In the genomic region with DNA sequence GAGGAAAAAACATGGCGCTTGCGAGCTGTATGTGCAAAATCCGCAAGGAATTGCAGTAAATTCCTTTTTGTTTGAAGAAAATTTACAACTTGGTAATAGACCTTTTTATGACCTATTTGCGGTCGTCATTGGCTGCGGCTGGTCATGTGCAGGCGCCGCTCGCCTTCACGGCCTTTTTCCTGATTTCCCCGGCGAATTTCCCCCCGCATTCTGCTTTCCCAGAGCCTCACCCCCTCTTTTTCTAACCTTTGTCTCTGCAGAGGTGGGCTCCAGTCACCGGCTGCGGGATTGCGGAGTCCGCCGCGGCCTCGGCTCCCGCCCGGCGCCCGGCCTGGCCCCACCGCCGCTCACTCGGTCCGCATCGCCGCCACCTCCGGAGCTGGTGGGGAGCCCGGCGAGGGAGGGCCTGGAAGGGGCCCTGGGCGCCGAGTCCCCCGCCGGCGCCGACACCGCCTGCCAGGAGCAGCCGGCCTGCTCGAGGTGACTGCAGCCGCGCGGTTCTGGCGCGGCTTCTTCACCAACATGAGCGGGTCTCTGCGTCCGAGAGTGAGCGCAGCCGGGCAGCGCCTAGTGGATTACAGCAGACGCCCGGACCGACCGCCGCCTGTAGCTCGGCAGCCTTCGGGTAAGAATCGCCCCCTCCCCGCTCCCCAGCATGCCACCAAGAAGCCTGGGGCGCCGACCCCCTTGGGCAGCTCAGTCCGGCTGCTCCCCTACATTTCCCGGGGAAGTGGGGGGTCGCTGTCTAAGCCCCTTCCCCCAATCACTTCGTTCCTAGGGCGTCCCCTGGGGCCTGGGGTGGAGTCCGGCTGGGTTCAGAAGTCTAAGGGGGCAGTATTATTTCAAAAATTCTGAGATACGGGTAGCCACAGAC, we compare ENCODE assay signal across 5 cellular contexts. TPM values are rescaled to one million over a fixed set of nuclear protein-coding genes. Genes with fewer than 3 reads are reported as not detected.
DNase-seq lines count a peak whose midpoint lies in the region; ATAC-seq and TF ChIP-seq lines count a peak whose summit lies in the region.

No MANE protein-coding gene starts in this region.

- H3K9me3 Mint-ChIP-seq in endothelial cell (ENCODE audit: unreplicated experiment) = no peaks in the 10 kb centered on the region
- no peaks in the 10 kb centered on the region for H3K9me3 Mint-ChIP-seq in activated T-helper 2 cell treated with anti-CD3 and anti-CD28 coated beads, Interferon-gamma antibody, Interleukin-2, Interleukin-4, amounts not matched to agents 10 μg/mL and 5 μg/mL and 100 μg/mL, durations not matched to agents 14 hours and 24 hours and 36 hours

- H3K4me3 Mint-ChIP-seq in endothelial cell (ENCODE audit: unreplicated experiment) = peak overlapping the region; percentile 90
- no peak overlapping the region for H3K4me3 Mint-ChIP-seq in activated T-helper 2 cell treated with anti-CD3 and anti-CD28 coated beads, Interferon-gamma antibody, Interleukin-2, Interleukin-4, amounts not matched to agents 10 μg/mL and 5 μg/mL and 100 μg/mL, durations not matched to agents 14 hours and 24 hours and 36 hours (ENCODE audit: low read depth)

- DNase-seq in MG63 = peak; percentile 52
- no peak for DNase-seq in endothelial cell (ENCODE audit: low spot score)
- DNase-seq in activated T-helper 2 cell treated with anti-CD3 and anti-CD28 coated beads, Interferon-gamma antibody, Interleukin-2, Interleukin-4, amounts not matched to agents 10 μg/mL and 5 μg/mL and 100 μg/mL, durations not matched to agents 14 hours and 24 hours and 36 hours (ENCODE audit: low spot score) = no peak

- ATAC-seq in HG03196 (IDR thresholded peaks at IDR 0.05; ENCODE audit: unreplicated experiment) = no peak

- no peaks in the 10 kb centered on the region for H3K27me3 ChIP-seq in MG63

- peaks cover 6% of the 10 kb centered on the region for H3K36me3 Mint-ChIP-seq in endothelial cell (ENCODE audit: low read depth, unreplicated experiment)
- H3K36me3 Mint-ChIP-seq in activated T-helper 2 cell treated with anti-CD3 and anti-CD28 coated beads, Interferon-gamma antibody, Interleukin-2, Interleukin-4, amounts not matched to agents 10 μg/mL and 5 μg/mL and 100 μg/mL, durations not matched to agents 14 hours and 24 hours and 36 hours (ENCODE audit: low read depth) = no peaks in the 10 kb centered on the region

- H3K4me1 Mint-ChIP-seq in endothelial cell (ENCODE audit: unreplicated experiment) = peaks cover 34% of the 10 kb centered on the region
- H3K4me1 Mint-ChIP-seq in activated T-helper 2 cell treated with anti-CD3 and anti-CD28 coated beads, Interferon-gamma antibody, Interleukin-2, Interleukin-4, amounts not matched to agents 10 μg/mL and 5 μg/mL and 100 μg/mL, durations not matched to agents 14 hours and 24 hours and 36 hours (ENCODE audit: low read depth) = peaks cover 17% of the 10 kb centered on the region

- peak overlapping the region; percentile 66 for H3K4me3 ChIP-seq in MG63
- H3K4me3 ChIP-seq in skin epidermis = peak overlapping the region; percentile 26 to 70 (median 40)

- H3K9me3 ChIP-seq in MG63 = no peaks in the 10 kb centered on the region

- intact Hi-C loops in activated T-helper 2 cell treated with anti-CD3 and anti-CD28 coated beads, Interferon-gamma antibody, Interleukin-2, Interleukin-4, amounts not matched to agents 10 μg/mL and 5 μg/mL and 100 μg/mL, durations not matched to agents 14 hours and 24 hours and 36 hours (cut with micrococcal nuclease) = loop anchor here (2.0 kb wide), 1 partner anchor 14 kb away; the partner anchor contains the start of gene HOXD4

- H3K27ac ChIP-seq in skin epidermis = peak overlapping the region; percentile 44 to 98 (median 84)

- H3K27ac Mint-ChIP-seq in endothelial cell (ENCODE audit: unreplicated experiment) = peak overlapping the region; percentile 95
- H3K27ac Mint-ChIP-seq in activated T-helper 2 cell treated with anti-CD3 and anti-CD28 coated beads, Interferon-gamma antibody, Interleukin-2, Interleukin-4, amounts not matched to agents 10 μg/mL and 5 μg/mL and 100 μg/mL, durations not matched to agents 14 hours and 24 hours and 36 hours = no peak overlapping the region

- no peak for TF ChIP-seq CTCF in endothelial cell (IDR thresholded peaks at IDR 0.05; ENCODE audit: unreplicated experiment)

- peaks cover 36% of the 10 kb centered on the region for H3K27me3 Mint-ChIP-seq in endothelial cell (ENCODE audit: unreplicated experiment)
- H3K27me3 Mint-ChIP-seq in activated T-helper 2 cell treated with anti-CD3 and anti-CD28 coated beads, Interferon-gamma antibody, Interleukin-2, Interleukin-4, amounts not matched to agents 10 μg/mL and 5 μg/mL and 100 μg/mL, durations not matched to agents 14 hours and 24 hours and 36 hours (ENCODE audit: low read depth) = peaks cover 88% of the 10 kb centered on the region

- no peaks in the 10 kb centered on the region; the same call in 1 of the 2 replicates for H3K36me3 ChIP-seq in MG63

RNA-seq across cellular contexts. Expression of gene HOXD8, which starts 7.1 kb away (rescaled TPM):
- total RNA-seq in MG63 (2014; rRNA removed; shearing (Covaris generic); ENCODE audit: low replicate concordance) = 13.4 and 15.5 TPM in 2 replicates
- total RNA-seq in endothelial cell (ENCODE audit: unreplicated experiment) = 9.3 TPM
- not detected in 2 replicates for total RNA-seq in activated T-helper 2 cell treated with anti-CD3 and anti-CD28 coated beads, Interferon-gamma antibody, Interleukin-2, Interleukin-4, amounts not matched to agents 10 μg/mL and 5 μg/mL and 100 μg/mL, durations not matched to agents 14 hours and 24 hours and 36 hours

RNA-seq across cellular contexts. Expression of gene HOXD9, which starts 14.1 kb away (rescaled TPM):
- total RNA-seq in MG63 (2014; rRNA removed; shearing (Covaris generic); ENCODE audit: low replicate concordance) = 0.16 and 2.3 TPM in 2 replicates
- total RNA-seq in endothelial cell (ENCODE audit: unreplicated experiment) = 0.56 TPM
- not detected in 2 replicates for total RNA-seq in activated T-helper 2 cell treated with anti-CD3 and anti-CD28 coated beads, Interferon-gamma antibody, Interleukin-2, Interleukin-4, amounts not matched to agents 10 μg/mL and 5 μg/mL and 100 μg/mL, durations not matched to agents 14 hours and 24 hours and 36 hours

RNA-seq across cellular contexts. Expression of gene HOXD4, which starts 14.7 kb away (rescaled TPM):
- total RNA-seq in MG63 (2014; rRNA removed; shearing (Covaris generic); ENCODE audit: low replicate concordance) = 0.26 TPM in 1 of 2 replicates, not detected in the other
- 3.5 TPM for total RNA-seq in endothelial cell (ENCODE audit: unreplicated experiment)
- total RNA-seq in activated T-helper 2 cell treated with anti-CD3 and anti-CD28 coated beads, Interferon-gamma antibody, Interleukin-2, Interleukin-4, amounts not matched to agents 10 μg/mL and 5 μg/mL and 100 μg/mL, durations not matched to agents 14 hours and 24 hours and 36 hours = not detected in 2 replicates

RNA-seq across cellular contexts. Expression of gene HOXD10, which starts 20.0 kb away (rescaled TPM):
- 3.8 and 4.8 TPM in 2 replicates for total RNA-seq in MG63 (2014; rRNA removed; shearing (Covaris generic); ENCODE audit: low replicate concordance)
- not detected for total RNA-seq in endothelial cell (ENCODE audit: unreplicated experiment)
- total RNA-seq in activated T-helper 2 cell treated with anti-CD3 and anti-CD28 coated beads, Interferon-gamma antibody, Interleukin-2, Interleukin-4, amounts not matched to agents 10 μg/mL and 5 μg/mL and 100 μg/mL, durations not matched to agents 14 hours and 24 hours and 36 hours = not detected in 2 replicates

RNA-seq across cellular contexts. Expression of gene HOXD3, which starts 20.5 kb away (rescaled TPM):
- total RNA-seq in MG63 (2014; rRNA removed; shearing (Covaris generic); ENCODE audit: low replicate concordance) = 0.32 and 1.5 TPM in 2 replicates
- 4.1 TPM for total RNA-seq in endothelial cell (ENCODE audit: unreplicated experiment)
- not detected in 2 replicates for total RNA-seq in activated T-helper 2 cell treated with anti-CD3 and anti-CD28 coated beads, Interferon-gamma antibody, Interleukin-2, Interleukin-4, amounts not matched to agents 10 μg/mL and 5 μg/mL and 100 μg/mL, durations not matched to agents 14 hours and 24 hours and 36 hours

Comparison
In these comparisons a context has a peak if more than half of its experiments do, and no peak if none do; other contexts are left out.
1. RNA of gene HOXD8, which starts 7.1 kb away (total RNA-seq): 13.4 to 15.5 TPM in MG63 and 9.3 TPM in endothelial cell (single experiment); not detected in activated T-helper 2 cell treated with anti-CD3 and anti-CD28 coated beads, Interferon-gamma antibody, Interleukin-2, Interleukin-4, amounts not matched to agents 10 μg/mL and 5 μg/mL and 100 μg/mL, durations not matched to agents 14 hours and 24 hours and 36 hours; every median in the first group is over 10 times any median in the second.